Comparison of ENCODE assay signal across 8 cellular contexts in genomic region chr17:30970757-30971567, GRCh38. TPM values are rescaled to one million over a fixed set of nuclear protein-coding genes. Genes with fewer than 3 reads are reported as not detected.
A peak's percentile ranks its signal among the peaks of the same experiment; 100 is the strongest.
DNase-seq lines count a peak whose midpoint lies in the region; ATAC-seq and TF ChIP-seq lines count a peak whose summit lies in the region.

A gene with protein sequence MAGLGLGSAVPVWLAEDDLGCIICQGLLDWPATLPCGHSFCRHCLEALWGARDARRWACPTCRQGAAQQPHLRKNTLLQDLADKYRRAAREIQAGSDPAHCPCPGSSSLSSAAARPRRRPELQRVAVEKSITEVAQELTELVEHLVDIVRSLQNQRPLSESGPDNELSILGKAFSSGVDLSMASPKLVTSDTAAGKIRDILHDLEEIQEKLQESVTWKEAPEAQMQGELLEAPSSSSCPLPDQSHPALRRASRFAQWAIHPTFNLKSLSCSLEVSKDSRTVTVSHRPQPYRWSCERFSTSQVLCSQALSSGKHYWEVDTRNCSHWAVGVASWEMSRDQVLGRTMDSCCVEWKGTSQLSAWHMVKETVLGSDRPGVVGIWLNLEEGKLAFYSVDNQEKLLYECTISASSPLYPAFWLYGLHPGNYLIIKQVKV (plus strand): TSS chr17:30971039. CDS start chr17:30971074, 35 bp downstream.

- TF ChIP-seq CTCF in endothelial cell (IDR thresholded peaks at IDR 0.05; ENCODE audit: unreplicated experiment) = peak; percentile 20

- peaks cover 8% of the 10 kb centered on the region for H3K36me3 Mint-ChIP-seq in endothelial cell (ENCODE audit: low read depth, unreplicated experiment)

- peak within 1 kb of the TSS; percentile 89 for H3K27ac ChIP-seq in mesodermal cell (ENCODE audit: low read depth, low read length, severe bottlenecking)

- 2% methylated on average over 52 to 68 of the region's 70 CpGs for WGBS in mesodermal cell (ENCODE audit: insufficient coverage in 2 of 2), 2 experiments

- peak within 1 kb of the TSS; percentile 61 for H3K4me3 ChIP-seq in mesodermal cell (ENCODE audit: extremely low read depth, insufficient read depth, low read length, poor library complexity, severe bottlenecking)

- peaks cover 5% of the 10 kb centered on the region for H3K27me3 Mint-ChIP-seq in endothelial cell (ENCODE audit: unreplicated experiment)

- H3K9me3 Mint-ChIP-seq in endothelial cell (ENCODE audit: unreplicated experiment) = no peaks in the 10 kb centered on the region

- H3K27ac Mint-ChIP-seq in endothelial cell (ENCODE audit: unreplicated experiment) = peak within 1 kb of the TSS; percentile 67

- H3K4me3 Mint-ChIP-seq in endothelial cell (ENCODE audit: unreplicated experiment) = peak within 1 kb of the TSS; percentile 97

- H3K4me1 Mint-ChIP-seq in endothelial cell (ENCODE audit: unreplicated experiment) = peaks cover 15% of the 10 kb centered on the region

- DNase-seq in SIG-M5 treated with dmso at 0.1 percent for 504 hours (lab: John Stamatoyannopoulos, UW; ENCODE audit: unreplicated experiment) (peak; percentile 82), SIG-M5 (lab: John Stamatoyannopoulos, UW) (no peak), NCI-H748 treated with DMSO at 0.1 percent for 48 hours (lab: John Stamatoyannopoulos, UW) (peak; percentile 45), endothelial cell (ENCODE audit: low spot score) (peak; percentile 67)
- peak; percentile 83 for DNase-seq in activated CD8-positive, alpha-beta memory T cell treated with anti-CD3 and anti-CD28 coated beads, Interleukin-2, amount 50 U/mL, for 48 hours
- peak; percentile 46 to 47 for DNase-seq in stimulated activated CD8-positive, alpha-beta memory T cell treated with anti-CD3 and anti-CD28 coated beads, Interleukin-15, amount 100 ng/mL, for 48 hours (ENCODE audit: low read depth in 2 of 2)

- no peaks in the 10 kb centered on the region for H3K4me1 ChIP-seq in mesodermal cell (ENCODE audit: control insufficient read depth, insufficient read depth, low read length, poor library complexity, severe bottlenecking)

- peaks cover 4% of the 10 kb centered on the region for H3K36me3 ChIP-seq in mesodermal cell (ENCODE audit: control insufficient read depth, insufficient read depth, low read length)

- ATAC-seq in HG03025 (IDR thresholded peaks at IDR 0.05; ENCODE audit: low FRiP score, unreplicated experiment) = peak; percentile 65

- H3K9me3 ChIP-seq in mesodermal cell (ENCODE audit: control insufficient read depth, low read length) = peaks cover 6% of the 10 kb centered on the region

RNA-seq across cellular contexts. Expression of the gene that starts here (rescaled TPM):
- total RNA-seq in endothelial cell (ENCODE audit: unreplicated experiment) = 14.6 TPM
- 12.7 TPM for polyA plus RNA-seq in mesodermal cell (2013, experiment 1 of 2)
- polyA plus RNA-seq in mesodermal cell (2013, experiment 2 of 2) = 11.4 TPM
